Comparison of ENCODE assay signal across 10 cellular contexts in the genomic region with DNA sequence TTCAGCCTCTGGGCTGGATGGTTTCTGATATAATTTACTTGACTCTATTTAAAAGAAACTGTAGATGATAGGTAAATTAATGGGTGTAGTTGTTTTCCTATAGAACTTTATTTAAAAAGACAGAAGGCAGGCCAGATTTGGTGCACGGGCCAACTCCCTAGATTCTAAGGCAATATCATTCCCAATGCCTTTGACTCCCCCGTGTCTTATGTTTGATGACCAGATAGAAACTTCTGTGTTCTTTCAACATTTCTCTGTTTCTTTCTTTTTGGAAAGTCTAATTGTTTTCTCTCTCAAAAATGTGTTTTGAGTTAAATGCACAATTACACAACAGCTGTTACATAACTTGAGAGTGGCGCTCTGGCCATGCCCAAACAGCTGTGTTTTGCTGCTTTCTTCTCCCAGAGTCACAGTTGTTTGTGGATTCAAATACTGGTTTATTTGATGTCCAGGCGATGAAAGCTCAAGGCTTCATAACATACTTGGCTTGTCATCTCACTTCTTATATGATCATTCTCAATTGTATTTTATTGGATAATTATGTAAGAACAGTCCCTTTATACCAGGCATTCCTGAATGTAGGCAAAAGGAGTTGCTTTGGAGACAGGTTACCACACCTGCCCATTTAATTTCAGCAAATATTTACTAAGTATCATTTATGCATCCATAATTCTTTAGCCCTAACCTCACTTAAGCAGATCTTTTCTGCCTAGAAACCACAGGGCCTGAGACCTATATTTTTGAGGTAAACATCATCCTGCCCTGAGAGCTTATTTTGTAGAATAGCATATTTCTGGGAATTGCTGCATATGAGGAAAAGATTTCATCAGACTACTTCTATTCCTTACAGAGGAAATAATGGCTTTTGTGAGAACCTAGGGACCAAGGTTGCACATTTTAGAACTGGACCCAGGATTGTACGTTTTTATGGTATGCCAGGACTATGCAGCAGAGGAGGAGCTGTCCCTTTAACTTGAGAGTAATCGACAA. TPM values are rescaled to one million over a fixed set of nuclear protein-coding genes. Genes with fewer than 3 reads are reported as not detected.
DNase-seq lines count a peak whose midpoint lies in the region; ATAC-seq and TF ChIP-seq lines count a peak whose summit lies in the region.
"Had no signal": no experiment of that assay in that cellular context is flagged by ENCODE, and none has a peak within 500 bp of the region (broad histone marks: within the 10 kb centered on the region; RNA-seq: fewer than 3 reads in every experiment).

No MANE protein-coding gene starts in this region.

- WGBS in right lobe of liver (ENCODE audit: insufficient coverage, low coverage, low lambda C conversion rate, missing lambda C conversion rate) = 33% methylated on average over 6 of the region's 6 CpGs
- 64% methylated on average over 6 of the region's 6 CpGs for WGBS in urinary bladder
- WGBS in prostate gland = 62% methylated on average over 6 of the region's 6 CpGs

- no peaks in the 10 kb centered on the region; the same call in 1 of the 2 replicates for H3K27me3 Mint-ChIP-seq in WTC11 (ENCODE audit: low read depth)

- H3K4me3 ChIP-seq in coronary artery = no peak overlapping the region
- H3K4me3 ChIP-seq in right lobe of liver = no peak overlapping the region
- no peak overlapping the region for H3K4me3 ChIP-seq in urinary bladder (ENCODE audit: low read depth, low read length)
- H3K4me3 ChIP-seq in prostate gland = no peak overlapping the region

- peaks cover 0 to 9% of the 10 kb centered on the region in 2 donors for H3K36me3 Mint-ChIP-seq in activated naive CD4-positive, alpha-beta T cell treated with anti-CD3 and anti-CD28 coated beads, Interleukin-2, amount 50 U/mL, for 72 hours
- H3K36me3 Mint-ChIP-seq in WTC11 = peaks cover 17% of the 10 kb centered on the region

- H3K4me1 ChIP-seq in right lobe of liver (peaks cover 0 to 17% (median 4%) of the 10 kb centered on the region in 4 donors), urinary bladder (ENCODE audit: insufficient read depth) (no peaks in the 10 kb centered on the region), prostate gland (replicated peaks) (no peaks in the 10 kb centered on the region)

- intact Hi-C loops in right lobe of liver (cut with DNase I) = no loop called here
- intact Hi-C loops in prostate gland (cut with DNase I) = no loop called here

- TF ChIP-seq POLR2A in right lobe of liver (IDR thresholded peaks at IDR 0.05) (no peak), prostate gland (IDR thresholded peaks at IDR 0.05) (no peak)

- H3K36me3 ChIP-seq in right lobe of liver = no peaks in the 10 kb centered on the region
- no peaks in the 10 kb centered on the region for H3K36me3 ChIP-seq in urinary bladder (ENCODE audit: insufficient read depth)
- no peaks in the 10 kb centered on the region for H3K36me3 ChIP-seq in prostate gland

- CTCF ChIA-PET in WTC11 (lab: Charles Lee) = no interaction called here

- H3K4me3 Mint-ChIP-seq in WTC11 = no peak overlapping the region

- peak in 3 of 4 donors; percentile 24 to 41 (median 26) for ATAC-seq in right lobe of liver
- ATAC-seq in activated naive CD4-positive, alpha-beta T cell treated with anti-CD3 and anti-CD28 coated beads, Interleukin-2, amount 50 U/mL, for 72 hours = no peak
- ATAC-seq in WTC11 = no peak

- TF ChIP-seq CTCF in coronary artery (IDR thresholded peaks at IDR 0.05) (no peak), right lobe of liver (IDR thresholded peaks at IDR 0.05) (no peak), prostate gland (IDR thresholded peaks at IDR 0.05) (no peak), GM20000 (IDR thresholded peaks at IDR 0.05; ENCODE audit: extremely low read depth, missing control alignments) (no peak), WTC11 (IDR thresholded peaks at IDR 0.05) (no peak)

- H3K27ac ChIP-seq in coronary artery (peak overlapping the region; percentile 11 to 38), right lobe of liver (peak overlapping the region in 2 of 3 donors; percentile 78 to 87), urinary bladder (ENCODE audit: low read depth) (peak overlapping the region; percentile 23), prostate gland (peak overlapping the region in 1 of 2 donors; percentile 14)

- H3K27ac Mint-ChIP-seq in activated naive CD4-positive, alpha-beta T cell treated with anti-CD3 and anti-CD28 coated beads, Interleukin-2, amount 50 U/mL, for 72 hours = no peak overlapping the region
- no peak overlapping the region for H3K27ac Mint-ChIP-seq in WTC11

- H3K27me3 ChIP-seq in right lobe of liver (no peaks in the 10 kb centered on the region), prostate gland (replicated peaks; ENCODE audit: insufficient read depth) (no peaks in the 10 kb centered on the region)

- H3K9me3 Mint-ChIP-seq in activated naive CD4-positive, alpha-beta T cell treated with anti-CD3 and anti-CD28 coated beads, Interleukin-2, amount 50 U/mL, for 72 hours = peaks cover 8% of the 10 kb centered on the region in 2 donors
- peaks cover 27% of the 10 kb centered on the region for H3K9me3 Mint-ChIP-seq in WTC11

- peaks cover 28% of the 10 kb centered on the region for H3K4me1 Mint-ChIP-seq in WTC11

- POLR2A ChIA-PET in WTC11 (lab: Charles Lee) = no interaction called here

- H3K9me3 ChIP-seq in right lobe of liver (no peaks in the 10 kb centered on the region), prostate gland (no peaks in the 10 kb centered on the region)

- DNase-seq in NCI-H146 treated with DMSO at 0.1 percent for 48 hours (lab: John Stamatoyannopoulos, UW; ENCODE audit: unreplicated experiment) (peak; percentile 90), coronary artery (ENCODE audit: low spot score) (no peak), right lobe of liver (peak in 1 of 3 donors; percentile 50), prostate gland (ENCODE audit: low spot score) (no peak), GM20000 (ENCODE audit: low spot score) (no peak), WTC11 (ENCODE audit: low spot score) (no peak)
- DNase-seq in activated naive CD4-positive, alpha-beta T cell treated with anti-CD3 and anti-CD28 coated beads, Interleukin-2, amount 50 U/mL, for 72 hours (ENCODE audit: low spot score in 2 of 2) = no peak
- DNase-seq: activated CD4-positive, CD25-positive, alpha-beta regulatory T cell; dermis blood vessel endothelial cell had no signal

TF ChIP-seq in WTC11, 78 proteins besides CTCF, POLR2A, EP300 and RAD21 (continues in another document):
- TF ChIP-seq, protein P1, sequence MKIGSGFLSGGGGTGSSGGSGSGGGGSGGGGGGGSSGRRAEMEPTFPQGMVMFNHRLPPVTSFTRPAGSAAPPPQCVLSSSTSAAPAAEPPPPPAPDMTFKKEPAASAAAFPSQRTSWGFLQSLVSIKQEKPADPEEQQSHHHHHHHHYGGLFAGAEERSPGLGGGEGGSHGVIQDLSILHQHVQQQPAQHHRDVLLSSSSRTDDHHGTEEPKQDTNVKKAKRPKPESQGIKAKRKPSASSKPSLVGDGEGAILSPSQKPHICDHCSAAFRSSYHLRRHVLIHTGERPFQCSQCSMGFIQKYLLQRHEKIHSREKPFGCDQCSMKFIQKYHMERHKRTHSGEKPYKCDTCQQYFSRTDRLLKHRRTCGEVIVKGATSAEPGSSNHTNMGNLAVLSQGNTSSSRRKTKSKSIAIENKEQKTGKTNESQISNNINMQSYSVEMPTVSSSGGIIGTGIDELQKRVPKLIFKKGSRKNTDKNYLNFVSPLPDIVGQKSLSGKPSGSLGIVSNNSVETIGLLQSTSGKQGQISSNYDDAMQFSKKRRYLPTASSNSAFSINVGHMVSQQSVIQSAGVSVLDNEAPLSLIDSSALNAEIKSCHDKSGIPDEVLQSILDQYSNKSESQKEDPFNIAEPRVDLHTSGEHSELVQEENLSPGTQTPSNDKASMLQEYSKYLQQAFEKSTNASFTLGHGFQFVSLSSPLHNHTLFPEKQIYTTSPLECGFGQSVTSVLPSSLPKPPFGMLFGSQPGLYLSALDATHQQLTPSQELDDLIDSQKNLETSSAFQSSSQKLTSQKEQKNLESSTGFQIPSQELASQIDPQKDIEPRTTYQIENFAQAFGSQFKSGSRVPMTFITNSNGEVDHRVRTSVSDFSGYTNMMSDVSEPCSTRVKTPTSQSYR (CRISPR knock-in tag; IDR thresholded peaks at IDR 0.05) = no peak
- no peak for TF ChIP-seq IRF2 (CRISPR knock-in tag; IDR thresholded peaks at IDR 0.05; ENCODE audit: borderline replicate concordance, low read depth)
- TF ChIP-seq, protein P2, sequence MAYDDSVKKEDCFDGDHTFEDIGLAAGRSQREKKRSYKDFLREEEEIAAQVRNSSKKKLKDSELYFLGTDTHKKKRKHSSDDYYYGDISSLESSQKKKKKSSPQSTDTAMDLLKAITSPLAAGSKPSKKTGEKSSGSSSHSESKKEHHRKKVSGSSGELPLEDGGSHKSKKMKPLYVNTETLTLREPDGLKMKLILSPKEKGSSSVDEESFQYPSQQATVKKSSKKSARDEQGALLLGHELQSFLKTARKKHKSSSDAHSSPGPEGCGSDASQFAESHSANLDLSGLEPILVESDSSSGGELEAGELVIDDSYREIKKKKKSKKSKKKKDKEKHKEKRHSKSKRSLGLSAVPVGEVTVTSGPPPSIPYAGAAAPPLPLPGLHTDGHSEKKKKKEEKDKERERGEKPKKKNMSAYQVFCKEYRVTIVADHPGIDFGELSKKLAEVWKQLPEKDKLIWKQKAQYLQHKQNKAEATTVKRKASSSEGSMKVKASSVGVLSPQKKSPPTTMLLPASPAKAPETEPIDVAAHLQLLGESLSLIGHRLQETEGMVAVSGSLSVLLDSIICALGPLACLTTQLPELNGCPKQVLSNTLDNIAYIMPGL (CRISPR knock-in tag; IDR thresholded peaks at IDR 0.05) = no peak
- no peak for TF ChIP-seq CREB1 (CRISPR knock-in tag; IDR thresholded peaks at IDR 0.05)

RNA-seq across cellular contexts. Expression of a gene that starts 1.9 kb away (rescaled TPM):
- 1,000 to 10,000 TPM in 1 of 6 experiments, 100 to 1,000 TPM in 5; 309 to 1,702 (median 521) TPM for total RNA-seq in right lobe of liver
- total RNA-seq in urinary bladder = 67.9 TPM
- 33.2 TPM for polyA plus RNA-seq in urinary bladder
- total RNA-seq in activated naive CD4-positive, alpha-beta T cell treated with anti-CD3 and anti-CD28 coated beads, Interleukin-2, amount 50 U/mL, for 72 hours = under 1 TPM in 1 of 2 donors, not detected in 1; 0.11 TPM
- total RNA-seq in prostate gland = 100 to 1,000 TPM in 1 of 2 donors, 10 to 100 TPM in 1; 16.8 to 427 TPM
- total RNA-seq in WTC11 (2021) = 1.9 to 3.3 TPM (median 2.4 TPM) in 3 replicates

Comparison
In these comparisons a context has a peak if more than half of its experiments do, and no peak if none do; other contexts are left out.
1. ATAC-seq: peak in right lobe of liver (3 of 4); none in activated naive CD4-positive, alpha-beta T cell treated with anti-CD3 and anti-CD28 coated beads, Interleukin-2, amount 50 U/mL, for 72 hours (0 of 2) and WTC11 (single experiment).